Comparison of ENCODE assay signal across 8 cellular contexts in genomic region chr12:53233671-53234091, GRCh38. TPM values are rescaled to one million over a fixed set of nuclear protein-coding genes. Genes with fewer than 3 reads are reported as not detected.
DNase-seq lines count a peak whose midpoint lies in the region; ATAC-seq and TF ChIP-seq lines count a peak whose summit lies in the region.

No MANE protein-coding gene starts in this region.

- H3K27ac ChIP-seq in C4-2B (peak overlapping the region; percentile 86; the same call in 1 of the 2 replicates), PC-3 (ENCODE audit: low read length) (no peak overlapping the region), fibroblast of lung (ENCODE audit: insufficient read depth, low read length) (no peak overlapping the region), osteoblast (ENCODE audit: low read depth, low read length) (no peak overlapping the region)

- H3K36me3 ChIP-seq in PC-3 (ENCODE audit: low read depth, low read length) (no peaks in the 10 kb centered on the region), fibroblast of lung (ENCODE audit: control insufficient read depth, insufficient read depth, low read length) (no peaks in the 10 kb centered on the region), osteoblast (ENCODE audit: insufficient read depth, low read length) (no peaks in the 10 kb centered on the region)

- H3K4me2 ChIP-seq in PC-3 (ENCODE audit: low read length): peak overlapping the region; percentile 75
- H3K4me2 ChIP-seq in fibroblast of lung (ENCODE audit: extremely low read depth, insufficient read depth, low read length): peak overlapping the region; percentile 89
- H3K4me2 ChIP-seq in osteoblast (ENCODE audit: insufficient read depth, low read length): peak overlapping the region; percentile 84

- intact Hi-C loops in PC-3 (cut with micrococcal nuclease): no loop called here

- DNase-seq in PC-3 (no peak), fibroblast of lung (ENCODE audit: low read depth in 2 of 2) (no peak), osteoblast (ENCODE audit: insufficient read length, low spot score, missing footprints) (peak; percentile 78), DMS53 (lab: John Stamatoyannopoulos, UW) (no peak), NCI-H526 treated with DMSO at 0.1 percent for 48 hours (lab: John Stamatoyannopoulos, UW) (no peak), left lobe of liver (ENCODE audit: low spot score) (no peak), HCEC 1CT (no peak)

- H3K9ac ChIP-seq in PC-3 (ENCODE audit: low read length) (no peak overlapping the region), fibroblast of lung (ENCODE audit: insufficient read depth, low read length) (no peak overlapping the region)

- ATAC-seq in PC-3: no peak
- ATAC-seq in left lobe of liver: no peak

- H3K4me3 ChIP-seq in PC-3 (ENCODE audit: low read length) (no peak overlapping the region), fibroblast of lung (replicated peaks in 1 of 4; ENCODE audit: control extremely low read depth in 1 of 4, insufficient read depth in 1 of 4, low read depth in 3 of 4, low read length in 4 of 4) (peak overlapping the region in 1 of 4 experiments; percentile 91), osteoblast (ENCODE audit: insufficient read depth, low read length) (no peak overlapping the region)

- H2AFZ ChIP-seq in PC-3 (ENCODE audit: low read length) (no peak overlapping the region), fibroblast of lung (ENCODE audit: low read length) (no peak overlapping the region), osteoblast (ENCODE audit: low read length) (peak overlapping the region; percentile 42)

- BruUV-seq in PC-3 (replicated peaks; lab: Mats Ljungman, UMichigan): no TSS peak

- H3K27me3 ChIP-seq in PC-3 (ENCODE audit: low read length) (no peaks in the 10 kb centered on the region), fibroblast of lung (ENCODE audit: control insufficient read depth, insufficient read depth, low read length) (peaks cover 8% of the 10 kb centered on the region), osteoblast (ENCODE audit: insufficient read depth, low read length) (peaks cover 15% of the 10 kb centered on the region)

- H3K4me1 ChIP-seq in PC-3 (ENCODE audit: insufficient read depth, low read length): peaks cover 46% of the 10 kb centered on the region
- H3K4me1 ChIP-seq in fibroblast of lung (ENCODE audit: control insufficient read depth, extremely low read depth, insufficient read depth, low read length): peaks cover 19% of the 10 kb centered on the region
- peaks cover 29% of the 10 kb centered on the region for H3K4me1 ChIP-seq in osteoblast (ENCODE audit: insufficient read depth, low read length)

- H3K79me2 ChIP-seq in PC-3 (ENCODE audit: low read length) (peaks cover 29% of the 10 kb centered on the region), fibroblast of lung (ENCODE audit: control insufficient read depth, insufficient read depth, low read length) (no peaks in the 10 kb centered on the region), osteoblast (ENCODE audit: insufficient read depth, low read length) (peaks cover 7% of the 10 kb centered on the region)

- no peak for TF ChIP-seq CTCF in C4-2B (conservative IDR thresholded peaks at IDR 0.05)
- TF ChIP-seq CTCF in PC-3 (conservative IDR thresholded peaks at IDR 0.05; ENCODE audit: low read depth, low read length): no peak
- TF ChIP-seq CTCF in fibroblast of lung (conservative IDR thresholded peaks at IDR 0.05 in 1 of 2, IDR thresholded peaks at IDR 0.05 in 1 of 2; ENCODE audit: low read depth in 1 of 2, low read length in 2 of 2): no peak
- no peak for TF ChIP-seq CTCF in osteoblast (IDR thresholded peaks at IDR 0.05; ENCODE audit: extremely low read depth, low read depth, low read length)

- CTCF ChIA-PET in PC-3 (lab: Charles Lee): no interaction called here

- H4K20me1 ChIP-seq in PC-3 (ENCODE audit: low read length) (no peaks in the 10 kb centered on the region), fibroblast of lung (ENCODE audit: control insufficient read depth, extremely low read depth, insufficient read depth, low read length) (no peaks in the 10 kb centered on the region), osteoblast (ENCODE audit: insufficient read depth, low read length) (no peaks in the 10 kb centered on the region)

- H3F3A ChIP-seq in PC-3 (ENCODE audit: low read length, unreplicated experiment): peaks cover 3% of the 10 kb centered on the region

- H3K9me2 ChIP-seq in PC-3 (replicated peaks; ENCODE audit: low read length): no peaks in the 10 kb centered on the region

- POLR2A ChIA-PET in PC-3 (lab: Charles Lee; ENCODE audit: unreplicated experiment): no interaction called here

- H3K9me3 ChIP-seq in PC-3 (ENCODE audit: low read length) (no peaks in the 10 kb centered on the region), fibroblast of lung (ENCODE audit: control insufficient read depth, insufficient read depth, low read depth, low read length) (no peaks in the 10 kb centered on the region), osteoblast (ENCODE audit: low read depth, low read length) (no peaks in the 10 kb centered on the region)

RNA-seq across cellular contexts. Expression of gene RARG, which starts 1.7 kb away (rescaled TPM):
- total RNA-seq in PC-3 (2014; rRNA removed) (62.0 and 73.5 TPM in 2 replicates), fibroblast of lung (26.7 and 51.4 TPM in 2 replicates), osteoblast (46.6 and 49.9 TPM in 2 replicates), left lobe of liver (2.5 TPM)
- polyA plus RNA-seq in fibroblast of lung: 26.9 and 30.4 TPM in 2 replicates
- polyA plus RNA-seq in fibroblast of lung (2012): 38.1 and 47.4 TPM in 2 replicates
- polyA minus RNA-seq in fibroblast of lung (ENCODE audit: low replicate concordance): 83.5 and 87.1 TPM in 2 replicates

RNA-seq across cellular contexts. Expression of gene ITGB7, which starts 26.6 kb away (rescaled TPM):
- total RNA-seq in PC-3 (2014; rRNA removed) (1.9 and 3.4 TPM in 2 replicates), fibroblast of lung (0.26 and 0.50 TPM in 2 replicates), osteoblast (0.88 and 1.1 TPM in 2 replicates), left lobe of liver (8.6 TPM)
- polyA plus RNA-seq in fibroblast of lung: 0.15 and 0.20 TPM in 2 replicates
- polyA plus RNA-seq in fibroblast of lung (2012): 0.22 and 0.38 TPM in 2 replicates
- not detected in 2 replicates for polyA minus RNA-seq in fibroblast of lung (ENCODE audit: low replicate concordance)

RNA-seq across cellular contexts. Expression of gene ESPL1, which starts 34.4 kb away (rescaled TPM):
- total RNA-seq in PC-3 (2014; rRNA removed) (31.6 and 37.3 TPM in 2 replicates), fibroblast of lung (0.26 and 1.8 TPM in 2 replicates), osteoblast (0.72 and 1.8 TPM in 2 replicates), left lobe of liver (0.73 TPM)
- 1.4 and 5.8 TPM in 2 replicates for polyA plus RNA-seq in fibroblast of lung
- 1.7 and 5.1 TPM in 2 replicates for polyA plus RNA-seq in fibroblast of lung (2012)
- 11.3 and 27.3 TPM in 2 replicates for polyA minus RNA-seq in fibroblast of lung (ENCODE audit: low replicate concordance)

RNA-seq across cellular contexts. Expression of gene CSAD, which starts 53.0 kb away (rescaled TPM):
- total RNA-seq in PC-3 (2014; rRNA removed) (21.5 and 23.8 TPM in 2 replicates), fibroblast of lung (6.4 and 10.1 TPM in 2 replicates), osteoblast (9.1 and 9.4 TPM in 2 replicates), left lobe of liver (53.6 TPM)
- 6.9 and 7.8 TPM in 2 replicates for polyA plus RNA-seq in fibroblast of lung
- polyA plus RNA-seq in fibroblast of lung (2012): 5.5 and 7.9 TPM in 2 replicates
- 3.7 and 10.6 TPM in 2 replicates for polyA minus RNA-seq in fibroblast of lung (ENCODE audit: low replicate concordance)

RNA-seq across cellular contexts. Expression of gene ZNF740, which starts 53.2 kb away (rescaled TPM):
- total RNA-seq in PC-3 (2014; rRNA removed) (12.3 and 12.8 TPM in 2 replicates), fibroblast of lung (14.6 and 16.8 TPM in 2 replicates), osteoblast (14.7 and 19.5 TPM in 2 replicates), left lobe of liver (25.9 TPM)
- polyA plus RNA-seq in fibroblast of lung: 7.3 and 10.6 TPM in 2 replicates
- polyA plus RNA-seq in fibroblast of lung (2012): 7.0 and 9.8 TPM in 2 replicates
- 6.0 and 10.6 TPM in 2 replicates for polyA minus RNA-seq in fibroblast of lung (ENCODE audit: low replicate concordance)

Comparison
In these comparisons a context has a peak if more than half of its experiments do, and no peak if none do; other contexts are left out.
1. RNA of gene ESPL1, which starts 34.4 kb away (total RNA-seq): 31.6 to 37.3 TPM in PC-3; 0.26 to 1.8 TPM in fibroblast of lung, 0.73 TPM in left lobe of liver (single experiment) and 0.72 to 1.8 TPM in osteoblast; every median in the first group is over 10 times any median in the second.
2. Peak in every context shown above with its lines, with median percentiles within 50 percentile points of each other: H3K4me2 ChIP-seq.